ENCODE assay signal across 8 cellular contexts in the genomic region with DNA sequence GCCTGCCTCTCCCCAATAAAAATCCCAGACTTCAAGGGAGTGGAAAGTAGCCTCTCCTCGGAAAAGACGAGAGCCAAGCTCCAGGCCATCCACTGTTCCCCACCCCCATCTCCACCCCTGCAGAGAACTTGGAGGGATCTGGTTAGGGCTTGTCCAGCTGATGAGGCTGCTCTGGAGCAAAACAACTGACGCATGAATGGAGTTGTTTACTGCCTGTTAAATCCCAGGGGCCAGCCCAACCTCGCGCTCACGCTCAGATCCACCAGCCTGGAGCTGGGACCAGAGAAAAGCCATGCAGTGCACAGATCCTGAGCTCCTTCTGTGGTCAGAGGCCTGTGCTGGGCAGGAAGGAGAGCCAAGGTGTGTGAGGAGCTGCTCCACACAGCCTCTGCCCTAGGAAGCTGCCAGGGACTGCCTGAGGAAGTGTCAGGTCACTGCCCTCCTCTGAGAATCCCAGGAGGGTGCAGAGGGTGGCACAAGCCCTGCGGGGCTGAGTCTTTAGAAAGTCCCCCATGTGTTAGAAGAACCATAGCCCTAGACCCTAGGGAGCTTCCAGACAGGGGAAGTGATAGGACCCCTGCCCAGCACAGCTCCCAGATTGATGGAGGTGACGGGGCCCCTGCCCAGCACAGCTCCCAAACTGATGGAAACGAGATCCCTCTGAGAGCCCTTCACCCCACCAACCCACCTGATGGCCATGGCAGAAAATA.
DNase-seq lines count a peak whose midpoint lies in the region; FAIRE-seq and TF ChIP-seq lines count a peak whose summit lies in the region.

No MANE protein-coding gene starts in this region.

- no peak for FAIRE-seq in GM12892 (lab: Jason Lieb, UNC)

- no peak overlapping the region for H3K4me3 ChIP-seq in choroid plexus epithelial cell (ENCODE audit: low read depth, low read length)

- TF ChIP-seq CTCF in choroid plexus epithelial cell (conservative IDR thresholded peaks at IDR 0.05; ENCODE audit: low read depth, low read length): no peak

- DNase-seq in M059J (ENCODE audit: low read depth) (peak; percentile 94), choroid plexus epithelial cell (ENCODE audit: low read depth) (peak; percentile 98), left kidney (ENCODE audit: low read depth, low spot score) (peak; percentile 84), substantia nigra (lab: John Stamatoyannopoulos, UW) (peak in 43 of 49 donors; percentile 36 to 84 (median 69)), GM12892 (ENCODE audit: insufficient read length) (no peak), HK-2 (ENCODE audit: unreplicated experiment) (no peak), NCI-H526 treated with DMSO at 0.1 percent for 48 hours (lab: John Stamatoyannopoulos, UW) (no peak), A172 (ENCODE audit: low spot score) (no peak)

- TF ChIP-seq POLR2A in GM12892 (IDR thresholded peaks at IDR 0.05; ENCODE audit: low read depth, low read length): no peak

- peak overlapping the region; percentile 99 for H3K27ac ChIP-seq in substantia nigra (ENCODE audit: low read depth, low read length, poor library complexity, severe bottlenecking)

Comparison
In these comparisons a context has a peak if more than half of its experiments do, and no peak if none do; other contexts are left out.
1. DNase-seq: peak in M059J (single experiment), choroid plexus epithelial cell (single experiment), left kidney (single experiment) and substantia nigra (43 of 49); none in GM12892 (single experiment), HK-2 (single experiment), NCI-H526 treated with DMSO at 0.1 percent for 48 hours (single experiment) and A172 (single experiment).